ENCODE assay signal across 8 cellular contexts in the genomic region with DNA sequence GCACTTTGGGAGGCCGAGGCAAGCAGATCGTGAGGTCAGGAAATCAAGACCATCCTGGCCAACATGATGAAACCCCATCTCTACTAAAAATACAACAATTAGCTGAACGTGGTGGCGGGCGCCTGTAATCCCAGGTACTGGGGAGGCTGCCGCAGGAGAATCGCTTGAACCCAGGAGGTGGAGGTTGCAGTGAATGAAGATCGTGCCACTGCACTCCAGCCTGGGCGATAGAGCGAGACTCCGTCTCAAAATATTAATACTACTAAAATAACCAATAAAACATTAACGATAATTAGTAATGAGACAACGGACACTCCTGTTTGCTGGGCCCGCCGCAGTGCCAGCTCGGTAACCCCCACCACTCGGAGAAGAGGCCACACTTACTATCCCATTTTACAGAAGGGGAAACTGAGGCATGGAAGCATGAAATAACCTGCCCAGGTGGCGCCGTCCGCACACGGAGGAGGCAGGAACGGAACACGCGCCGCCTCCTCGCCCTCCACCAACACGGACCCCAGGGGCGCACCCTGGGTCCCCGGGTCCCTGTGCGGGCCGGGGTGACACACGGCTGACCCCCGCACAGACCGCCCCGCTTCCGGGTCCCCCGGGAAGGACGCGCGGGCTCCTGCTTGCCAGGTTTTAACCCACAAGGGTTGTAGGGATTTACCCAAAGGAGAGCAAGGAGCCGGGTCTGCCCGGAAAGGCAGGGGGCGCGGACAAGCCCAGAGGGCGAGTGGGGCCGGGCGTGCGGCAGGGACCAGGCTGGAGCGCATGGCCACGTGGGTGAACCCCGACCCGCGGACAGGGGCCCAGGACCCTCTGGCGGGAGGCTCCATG. TPM values are rescaled to one million over a fixed set of nuclear protein-coding genes. Genes with fewer than 3 reads are reported as not detected.
DNase-seq lines count a peak whose midpoint lies in the region; FAIRE-seq and TF ChIP-seq lines count a peak whose summit lies in the region.
"Had no signal": no experiment of that assay in that cellular context is flagged by ENCODE, and none has a peak within 500 bp of the region (broad histone marks: within the 10 kb centered on the region; RNA-seq: fewer than 3 reads in every experiment).

No MANE protein-coding gene starts in this region.

- WGBS in trophoblast cell (ENCODE audit: extremely low coverage, insufficient coverage, insufficient read length), result no CpG with 5 or more reads among the region's 54 CpGs

- H3K9me3 ChIP-seq in OCI-LY3 (ENCODE audit: insufficient read depth, low read length), result no peaks in the 10 kb centered on the region
- peaks cover 1% of the 10 kb centered on the region for H3K9me3 ChIP-seq in trophoblast cell (ENCODE audit: insufficient read depth, low read depth, low read length)
- H3K9me3 ChIP-seq: MG63 had no signal

- peak overlapping the region; percentile 77 for H3K4ac ChIP-seq in trophoblast cell (ENCODE audit: low read depth, low read length)

- no peak for TF ChIP-seq CTCF in OCI-LY3 (IDR thresholded peaks at IDR 0.05; ENCODE audit: low read depth, low read length)
- TF ChIP-seq CTCF in cardiac fibroblast (IDR thresholded peaks at IDR 0.05; ENCODE audit: low read depth, low read length), result no peak

- no peak for FAIRE-seq in H54 (lab: Jason Lieb, UNC)

- H3K27ac ChIP-seq in OCI-LY3 (ENCODE audit: low read length) (peak overlapping the region; percentile 60), trophoblast cell (ENCODE audit: low read depth, low read length) (no peak overlapping the region)

- no peak overlapping the region for H2AFZ ChIP-seq in OCI-LY3 (ENCODE audit: low read depth, low read length)
- no peak overlapping the region for H2AFZ ChIP-seq in trophoblast cell (ENCODE audit: insufficient read depth, low read length, poor library complexity)

- H2BK5ac ChIP-seq in trophoblast cell (ENCODE audit: low read depth, low read length, poor library complexity), result no peak overlapping the region

- H4K8ac ChIP-seq in trophoblast cell (ENCODE audit: low read depth, low read length), result no peak overlapping the region

- H3K27me3 ChIP-seq in OCI-LY3 (ENCODE audit: low read depth, low read length) (no peaks in the 10 kb centered on the region), trophoblast cell (ENCODE audit: insufficient read depth, low read length) (no peaks in the 10 kb centered on the region)
- H3K27me3 ChIP-seq: MG63 had no signal

- TF ChIP-seq POLR2A in H54 (IDR thresholded peaks at IDR 0.05; ENCODE audit: low read depth, low read length), result no peak

- no peak overlapping the region for H4K12ac ChIP-seq in trophoblast cell (ENCODE audit: low read depth, low read length)

- H3K4me1 ChIP-seq in OCI-LY3 (ENCODE audit: low read length) (peaks cover 55% of the 10 kb centered on the region), trophoblast cell (ENCODE audit: control insufficient read depth in 1 of 2, insufficient read depth in 2 of 2, low read length in 2 of 2) (peaks cover 2 to 16% of the 10 kb centered on the region in 2 experiments)

- no peak overlapping the region for H3K23ac ChIP-seq in trophoblast cell (ENCODE audit: low read length)

- peaks cover 6% of the 10 kb centered on the region for H3K79me1 ChIP-seq in trophoblast cell (ENCODE audit: low read length)

- peak overlapping the region; percentile 46 for H3K18ac ChIP-seq in trophoblast cell (ENCODE audit: low read length)

- H3K79me2 ChIP-seq in OCI-LY3 (ENCODE audit: low read length) (peaks cover 70% of the 10 kb centered on the region), trophoblast cell (ENCODE audit: control insufficient read depth, insufficient read depth, low read length, poor library complexity) (peaks cover 9% of the 10 kb centered on the region)

- H2AK5ac ChIP-seq in trophoblast cell (ENCODE audit: low read length), result no peak overlapping the region

- peak overlapping the region; percentile 77 for H3K4me2 ChIP-seq in OCI-LY3 (ENCODE audit: low read length)
- peak overlapping the region; percentile 49 for H3K4me2 ChIP-seq in trophoblast cell (ENCODE audit: low read length)

- H3K9ac ChIP-seq in OCI-LY3 (ENCODE audit: low read length) (peak overlapping the region; percentile 59), trophoblast cell (ENCODE audit: low read length) (no peak overlapping the region)

- H3K4me3 ChIP-seq in OCI-LY3 (ENCODE audit: low read length) (peak overlapping the region; percentile 96), cardiac fibroblast (replicated peaks in 1 of 2; ENCODE audit: low read depth in 2 of 2, low read length in 2 of 2) (peak overlapping the region; percentile 13 to 38), trophoblast cell (ENCODE audit: low read depth, low read length) (no peak overlapping the region)
- H3K4me3 ChIP-seq: MG63 had no signal

- no peak overlapping the region for H3K14ac ChIP-seq in trophoblast cell (ENCODE audit: low read length)

- no peak overlapping the region for H2BK120ac ChIP-seq in trophoblast cell (ENCODE audit: insufficient read depth, low read length, poor library complexity)

- peaks cover 4% of the 10 kb centered on the region; the same call in 1 of the 2 replicates for H4K20me1 ChIP-seq in OCI-LY3 (ENCODE audit: insufficient read depth, low read length)

- DNase-seq in cardiac fibroblast (ENCODE audit: low read depth in 2 of 2), result no peak
- no peak for DNase-seq in trophoblast cell
- DNase-seq in NCI-H1048 (lab: John Stamatoyannopoulos, UW), result no peak
- DNase-seq in H54 (ENCODE audit: insufficient read length, low spot score), result no peak
- no peak for DNase-seq in superior temporal gyrus (ENCODE audit: extremely low spot score)
- DNase-seq: activated effector memory CD4-positive, alpha-beta T cell treated with Interleukin-2 at 50 U/mL for 16 hours; MG63 had no signal

- H3K36me3 ChIP-seq in OCI-LY3 (replicated peaks; ENCODE audit: low read depth, low read length) (peaks cover 29% of the 10 kb centered on the region), trophoblast cell (ENCODE audit: control insufficient read depth in 1 of 2, insufficient read depth in 2 of 2, low read length in 2 of 2) (peaks cover 0 to 2% of the 10 kb centered on the region in 2 experiments)

- no peak overlapping the region for H4K91ac ChIP-seq in trophoblast cell (ENCODE audit: low read depth, low read length)

- no peak overlapping the region for H2BK12ac ChIP-seq in trophoblast cell (ENCODE audit: low read length)

RNA-seq across cellular contexts. Expression of gene R3HDM4, which starts 1.6 kb away (rescaled TPM):
- polyA plus RNA-seq in trophoblast cell (2013), result 51.5 and 52.5 TPM in 2 replicates

RNA-seq across cellular contexts. Expression of gene KISS1R, which starts 5.7 kb away (rescaled TPM):
- polyA plus RNA-seq in trophoblast cell (2013), result 0.10 and 0.14 TPM in 2 replicates

RNA-seq across cellular contexts. Expression of gene ARID3A, which starts 14.4 kb away (rescaled TPM):
- 445 and 449 TPM in 2 replicates for polyA plus RNA-seq in trophoblast cell (2013)

RNA-seq across cellular contexts. Expression of gene RNU6-9, which starts 18.1 kb away (rescaled TPM):
- not detected in 2 replicates for polyA plus RNA-seq in trophoblast cell (2013)

RNA-seq across cellular contexts. Expression of gene MED16, which starts 18.4 kb away (rescaled TPM):
- 24.8 and 25.9 TPM in 2 replicates for polyA plus RNA-seq in trophoblast cell (2013)
